In genomic region chr17:37650419-37651003, GRCh38 we compare ENCODE assay signal across 1 cellular context.
TF ChIP-seq lines count a peak whose summit lies in the region.

No MANE protein-coding gene starts in this region.

TF ChIP-seq in endothelial cell of umbilical vein, 7 proteins besides CTCF, POLR2A, EP300 and RAD21 (continued from another document):
- no peak for TF ChIP-seq MAX (IDR thresholded peaks at IDR 0.05; ENCODE audit: insufficient read depth, insufficient read length)
- TF ChIP-seq EZH2 (IDR thresholded peaks at IDR 0.05; ENCODE audit: borderline replicate concordance, low read depth, low read length, severe bottlenecking): no peak
- TF ChIP-seq MYC (IDR thresholded peaks at IDR 0.05; ENCODE audit: low read depth, low read length): no peak
- no peak for TF ChIP-seq POLR2AphosphoS5 (IDR thresholded peaks at IDR 0.05; ENCODE audit: insufficient read depth, low read depth, low read length)
- TF ChIP-seq FOS (IDR thresholded peaks at IDR 0.05; ENCODE audit: borderline replicate concordance, insufficient read depth, low read length): no peak
- no peak for TF ChIP-seq GATA2 (IDR thresholded peaks at IDR 0.05; ENCODE audit: insufficient read depth, insufficient read length, low read depth, low read length)
